ENCODE assay signal across 8 cellular contexts in genomic region chr2:106542730-106543359, GRCh38. TPM values are rescaled to one million over a fixed set of nuclear protein-coding genes. Genes with fewer than 3 reads are reported as not detected.
DNase-seq lines count a peak whose midpoint lies in the region; ATAC-seq and TF ChIP-seq lines count a peak whose summit lies in the region.

No MANE protein-coding gene starts in this region.

- ATAC-seq in GM18861 (IDR thresholded peaks at IDR 0.05; ENCODE audit: unreplicated experiment) (peak; percentile 85), HG03108 (IDR thresholded peaks at IDR 0.05; ENCODE audit: unreplicated experiment) (peak; percentile 66)

- intact Hi-C loops in colonic mucosa (cut with DNase I) = loop anchor here (5.0 kb wide), 1 partner anchor 436 kb away; no protein-coding TSS in a partner anchor

- DNase-seq in AG09309 (ENCODE audit: low read depth) (no peak), NCI-H226 (peak; percentile 33), colonic mucosa (peak; percentile 80)
- DNase-seq in activated CD4-positive, alpha-beta T cell treated with anti-CD3 and anti-CD28 coated beads for 24 hours (ENCODE audit: low read depth in 2 of 2) = peak; percentile 68 to 71
- DNase-seq in stimulated activated CD4-positive, alpha-beta T cell treated with anti-CD3 and anti-CD28 coated beads, TNF-alpha, amount 100 ng/mL, for 4 hours (ENCODE audit: low read depth in 3 of 3) = peak; percentile 54 to 64 (median 57)

- no peaks in the 10 kb centered on the region for H3K36me3 ChIP-seq in colonic mucosa
- H3K36me3 ChIP-seq in liver (ENCODE audit: control insufficient read depth in 4 of 4, insufficient read depth in 3 of 4, low read depth in 1 of 4, low read length in 3 of 4) = no peaks in the 10 kb centered on the region

- no peaks in the 10 kb centered on the region for H3K9me3 ChIP-seq in colonic mucosa
- H3K9me3 ChIP-seq in liver (ENCODE audit: control insufficient read depth in 4 of 4, low read length in 3 of 4) = no peaks in the 10 kb centered on the region

- no peaks in the 10 kb centered on the region for H3K4me1 ChIP-seq in colonic mucosa
- H3K4me1 ChIP-seq in liver (ENCODE audit: control insufficient read depth in 4 of 4, insufficient read depth in 4 of 4, low read length in 3 of 4) = peaks cover 0 to 2% (median 0%) of the 10 kb centered on the region in 4 donors

- H3K27me3 ChIP-seq in colonic mucosa (no peaks in the 10 kb centered on the region), liver (ENCODE audit: control insufficient read depth in 4 of 4, insufficient read depth in 4 of 4, low read length in 3 of 4) (no peaks in the 10 kb centered on the region)

- H3K9ac ChIP-seq in colonic mucosa (ENCODE audit: low read depth in 2 of 2, low read length in 2 of 2) (no peak overlapping the region), liver (ENCODE audit: low read depth in 1 of 2, low read length in 2 of 2) (no peak overlapping the region)

- 9% methylated on average over 24 of the region's 24 CpGs for WGBS in liver

- H3K4me3 ChIP-seq in AG09309 (ENCODE audit: control insufficient read depth, low read depth, low read length) = no peak overlapping the region
- H3K4me3 ChIP-seq in colonic mucosa = peak overlapping the region; percentile 19
- peak overlapping the region in 1 of 3 donors; percentile 34 for H3K4me3 ChIP-seq in liver (ENCODE audit: low read depth in 1 of 3, low read length in 3 of 3)

- H3K27ac ChIP-seq in colonic mucosa = no peak overlapping the region
- no peak overlapping the region for H3K27ac ChIP-seq in liver (ENCODE audit: low read depth in 1 of 2, low read length in 2 of 2)

- TF ChIP-seq CTCF in AG09309 (IDR thresholded peaks at IDR 0.05; ENCODE audit: control insufficient read depth, insufficient read depth, low read depth, low read length, missing control alignments) (peak; percentile 90), colonic mucosa (IDR thresholded peaks at IDR 0.05) (peak; percentile 94), liver (IDR thresholded peaks at IDR 0.05; ENCODE audit: low read depth, low read length, missing input control) (peak; percentile 86)

- peak; percentile 84 to 89 for TF ChIP-seq RAD21 in liver (IDR thresholded peaks at IDR 0.05)

TF ChIP-seq in liver, 16 proteins besides CTCF, POLR2A, EP300 and RAD21:
- TF ChIP-seq MAX (IDR thresholded peaks at IDR 0.05) = no peak
- TF ChIP-seq NR2F2 (IDR thresholded peaks at IDR 0.05) = no peak
- TF ChIP-seq JUND (IDR thresholded peaks at IDR 0.05) = no peak
- TF ChIP-seq TAF1 (conservative IDR thresholded peaks at IDR 0.05) = no peak
- TF ChIP-seq SP1 (IDR thresholded peaks at IDR 0.05) = no peak
- no peak for TF ChIP-seq GABPA (IDR thresholded peaks at IDR 0.05 in 1 of 2, conservative IDR thresholded peaks at IDR 0.05 in 1 of 2)
TF ChIP-seq in liver: peak in this region for 0.

RNA-seq across cellular contexts. Expression of gene CD8B2, which starts 55.7 kb away (rescaled TPM):
- total RNA-seq in colonic mucosa (under 1 TPM in 1 of 2 donors, not detected in 1; 0.22 TPM), liver (under 1 TPM; under 0.01 to 0.05 TPM)
- not detected for polyA plus RNA-seq in liver
